Comparison of ENCODE assay signal across 14 cellular contexts in the genomic region with DNA sequence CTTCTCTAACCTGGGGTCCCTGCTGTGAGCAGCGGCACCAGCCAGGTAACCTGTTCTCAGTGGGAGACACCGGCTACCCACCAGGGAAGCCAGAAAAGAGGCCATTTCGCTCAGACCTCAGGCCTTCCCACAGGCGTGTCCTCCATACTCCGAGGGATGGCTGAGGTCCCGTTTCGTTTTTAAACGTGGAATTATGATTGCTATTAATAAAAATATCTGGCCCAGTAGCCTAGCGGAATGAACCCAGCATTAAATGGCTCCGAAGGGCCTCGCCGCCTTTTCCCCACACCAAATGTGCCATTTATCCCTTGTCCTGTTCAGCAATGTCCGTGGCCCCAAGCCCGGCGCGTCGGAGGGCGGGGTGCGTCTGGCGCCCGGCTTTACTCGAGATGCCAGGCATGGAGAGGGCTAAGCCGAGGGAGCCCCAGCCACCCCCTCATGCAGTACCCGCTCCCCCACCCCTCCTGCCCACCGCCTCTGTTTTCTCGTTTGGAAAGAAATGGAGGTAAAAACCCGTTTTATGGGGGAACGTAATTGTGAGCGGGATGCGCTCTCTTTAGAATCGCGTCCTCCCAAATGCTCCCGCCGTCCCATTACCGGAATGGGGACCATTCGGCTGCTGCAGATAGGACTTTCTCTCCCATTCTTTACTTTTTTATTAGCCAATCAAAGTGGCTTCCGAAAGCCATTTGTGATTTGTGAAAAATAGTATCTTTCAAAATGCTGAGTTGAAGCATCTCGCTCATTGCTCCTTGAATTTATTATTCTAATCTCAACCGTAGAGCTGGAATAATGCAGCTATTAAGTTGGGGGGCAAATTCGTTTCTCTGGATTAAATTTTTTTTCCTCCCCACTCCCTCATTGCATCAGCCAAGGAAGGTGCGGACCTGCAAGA. TPM values are rescaled to one million over a fixed set of nuclear protein-coding genes. Genes with fewer than 3 reads are reported as not detected.
A peak's percentile ranks its signal among the peaks of the same experiment; 100 is the strongest.
DNase-seq lines count a peak whose midpoint lies in the region; ATAC-seq and TF ChIP-seq lines count a peak whose summit lies in the region.
"Had no signal": no experiment of that assay in that cellular context is flagged by ENCODE, and none has a peak within 500 bp of the region (broad histone marks: within the 10 kb centered on the region; RNA-seq: fewer than 3 reads in every experiment).

No MANE protein-coding gene starts in this region.

- peaks cover 47 to 59% of the 10 kb centered on the region in 2 donors for H3K27me3 Mint-ChIP-seq in natural killer cell treated with Interleukin-12 subunit alpha and Interleukin-12 subunit beta and Interleukin-15 and Interleukin-18, amount 100 ng/mL, for 72 hours

- no peaks in the 10 kb centered on the region for H3K36me3 Mint-ChIP-seq in natural killer cell treated with Interleukin-12 subunit alpha and Interleukin-12 subunit beta and Interleukin-15 and Interleukin-18, amount 100 ng/mL, for 72 hours

- TF ChIP-seq CTCF in A673 (conservative IDR thresholded peaks at IDR 0.05; ENCODE audit: low read depth, low read length): no peak
- no peak for TF ChIP-seq CTCF in HEK293 (tag by site-specific recombination; IDR thresholded peaks at IDR 0.05)
- no peak for TF ChIP-seq CTCF in coronary artery (IDR thresholded peaks at IDR 0.05)

- peaks cover 53% of the 10 kb centered on the region for H3K4me1 ChIP-seq in A673 (ENCODE audit: insufficient read depth, low read length, poor library complexity, severe bottlenecking)
- H3K4me1 ChIP-seq in HEK293 (ENCODE audit: control insufficient read depth, insufficient read depth, low read length): peaks cover 39% of the 10 kb centered on the region
- H3K4me1 ChIP-seq: BLaER1 had no signal

- H3K27ac Mint-ChIP-seq in natural killer cell treated with Interleukin-12 subunit alpha and Interleukin-12 subunit beta and Interleukin-15 and Interleukin-18, amount 100 ng/mL, for 72 hours: no peak overlapping the region

- DNase-seq in A673 (ENCODE audit: low spot score) (no peak), coronary artery (ENCODE audit: low spot score) (no peak), SK-N-DZ (ENCODE audit: low spot score) (no peak), hypothalamus (lab: John Stamatoyannopoulos, UW) (no peak), ecto neural progenitor cell (ENCODE audit: low spot score) (no peak)
- DNase-seq in natural killer cell treated with Interleukin-12 subunit alpha and Interleukin-12 subunit beta and Interleukin-15 and Interleukin-18, amount 100 ng/mL, for 72 hours (ENCODE audit: low spot score): no peak
- DNase-seq: GOT3, Kasumi-1, lower lobe of right lung, NCI-H1694 treated with DMSO at 0.1 percent for 48 hours, SHP77 had no signal

- BruUV-seq in A673 (replicated peaks; lab: Mats Ljungman, UMichigan): no TSS peak

- H3K27ac ChIP-seq in A673 (ENCODE audit: low read depth, low read length, poor library complexity, severe bottlenecking) (peak overlapping the region; percentile 64), HEK293 (ENCODE audit: extremely low read depth, low read depth, low read length) (peak overlapping the region; percentile 47), coronary artery (no peak overlapping the region)
- H3K27ac ChIP-seq: BLaER1, lower lobe of right lung had no signal

- no peaks in the 10 kb centered on the region for H3K9me3 Mint-ChIP-seq in natural killer cell treated with Interleukin-12 subunit alpha and Interleukin-12 subunit beta and Interleukin-15 and Interleukin-18, amount 100 ng/mL, for 72 hours

- intact Hi-C loops in A673 (cut with micrococcal nuclease; ENCODE audit: unreplicated experiment): no loop called here

- H3K4me1 Mint-ChIP-seq in natural killer cell treated with Interleukin-12 subunit alpha and Interleukin-12 subunit beta and Interleukin-15 and Interleukin-18, amount 100 ng/mL, for 72 hours (ENCODE audit: low read depth in 2 of 2): peaks cover 21 to 24% of the 10 kb centered on the region in 2 donors

- H3K36me3 ChIP-seq in A673 (ENCODE audit: insufficient read depth, low read length, poor library complexity, severe bottlenecking) (no peaks in the 10 kb centered on the region), HEK293 (ENCODE audit: control insufficient read depth in 2 of 2, insufficient read depth in 1 of 2, low read length in 2 of 2) (no peaks in the 10 kb centered on the region)
- H3K36me3 ChIP-seq: BLaER1, lower lobe of right lung had no signal

- peak overlapping the region; percentile 41 for H3K4me3 Mint-ChIP-seq in natural killer cell treated with Interleukin-12 subunit alpha and Interleukin-12 subunit beta and Interleukin-15 and Interleukin-18, amount 100 ng/mL, for 72 hours

- H3K9me3 ChIP-seq in A673 (ENCODE audit: low read depth, low read length, poor library complexity, severe bottlenecking) (no peaks in the 10 kb centered on the region), HEK293 (ENCODE audit: control insufficient read depth, insufficient read depth, low read depth, low read length) (no peaks in the 10 kb centered on the region)
- H3K9me3 ChIP-seq: BLaER1, lower lobe of right lung had no signal

- ATAC-seq in natural killer cell treated with Interleukin-12 subunit alpha and Interleukin-12 subunit beta and Interleukin-15 and Interleukin-18, amount 100 ng/mL, for 72 hours: no peak
- ATAC-seq in HG02870 (IDR thresholded peaks at IDR 0.05; ENCODE audit: unreplicated experiment): no peak
- ATAC-seq: lower lobe of right lung had no signal

- POLR2A ChIA-PET in A673 (lab: Charles Lee; ENCODE audit: low non-redundant PET) (no interaction called here), HEK293 (lab: Yijun Ruan, JAX) (no interaction called here)

- H3K27me3 ChIP-seq in A673 (replicated peaks; ENCODE audit: insufficient read depth, low read depth, low read length, poor library complexity): no peaks in the 10 kb centered on the region

- CTCF ChIA-PET in A673 (lab: Charles Lee) (interaction anchor here (1.7 kb wide), 1 partner anchor 18 kb away, joined by 6 read pairs; a partner anchor contains a TSS), HEK293 (lab: Yijun Ruan, JAX) (interaction anchor here (0.8 to 3.8 kb wide), 6 partner anchors 14 to 200 kb away, joined by 3 to 23 read pairs (median 4); a partner anchor contains a TSS)

- peak overlapping the region; percentile 24 for H3K4me3 ChIP-seq in A673 (ENCODE audit: low read depth, low read length, poor library complexity, severe bottlenecking)
- no peak overlapping the region for H3K4me3 ChIP-seq in HEK293 (ENCODE audit: low read depth, low read length)
- peak overlapping the region; percentile 48 for H3K4me3 ChIP-seq in coronary artery
- H3K4me3 ChIP-seq: BLaER1, lower lobe of right lung had no signal

TF ChIP-seq in HEK293, 187 proteins besides CTCF, POLR2A, EP300 and RAD21 (continues in another document):
- TF ChIP-seq GLIS1 (tag by site-specific recombination; IDR thresholded peaks at IDR 0.05) (no peak), YY1 (tag by site-specific recombination; IDR thresholded peaks at IDR 0.05) (0 out of 2 replicates have a peak, but pooled peaks have one; percentile 16), WT1 (tag by site-specific recombination; IDR thresholded peaks at IDR 0.05) (no peak), IKZF3 (tag by site-specific recombination; IDR thresholded peaks at IDR 0.05) (peak; percentile 43; the same call in 1 of the 2 replicates)
- TF ChIP-seq, protein P1, sequence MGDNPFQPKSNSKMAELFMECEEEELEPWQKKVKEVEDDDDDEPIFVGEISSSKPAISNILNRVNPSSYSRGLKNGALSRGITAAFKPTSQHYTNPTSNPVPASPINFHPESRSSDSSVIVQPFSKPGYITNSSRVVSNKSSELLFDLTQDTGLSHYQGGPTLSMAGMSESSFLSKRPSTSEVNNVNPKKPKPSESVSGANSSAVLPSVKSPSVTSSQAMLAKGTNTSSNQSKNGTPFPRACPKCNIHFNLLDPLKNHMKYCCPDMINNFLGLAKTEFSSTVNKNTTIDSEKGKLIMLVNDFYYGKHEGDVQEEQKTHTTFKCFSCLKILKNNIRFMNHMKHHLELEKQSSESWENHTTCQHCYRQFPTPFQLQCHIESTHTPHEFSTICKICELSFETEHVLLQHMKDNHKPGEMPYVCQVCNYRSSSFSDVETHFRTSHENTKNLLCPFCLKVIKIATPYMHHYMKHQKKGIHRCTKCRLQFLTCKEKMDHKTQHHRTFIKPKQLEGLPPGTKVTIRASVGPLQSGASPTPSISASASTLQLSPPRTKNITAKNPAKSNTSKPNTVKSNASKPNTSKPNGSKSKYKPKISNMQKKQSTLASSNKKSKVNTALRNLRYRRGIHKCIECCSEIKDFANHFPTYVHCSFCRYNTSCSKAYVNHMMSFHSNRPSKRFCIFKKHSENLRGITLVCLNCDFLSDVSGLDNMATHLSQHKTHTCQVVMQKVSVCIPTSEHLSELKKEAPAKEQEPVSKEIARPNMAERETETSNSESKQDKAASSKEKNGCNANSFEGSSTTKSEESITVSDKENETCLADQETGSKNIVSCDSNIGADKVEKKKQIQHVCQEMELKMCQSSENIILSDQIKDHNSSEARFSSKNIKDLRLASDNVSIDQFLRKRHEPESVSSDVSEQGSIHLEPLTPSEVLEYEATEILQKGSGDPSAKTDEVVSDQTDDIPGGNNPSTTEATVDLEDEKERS (tag by site-specific recombination; IDR thresholded peaks at IDR 0.05): no peak

RNA-seq across cellular contexts. Expression of a gene that starts 5.8 kb away (rescaled TPM):
- 10.9 and 11.1 TPM in 2 replicates for total RNA-seq in A673 (2021)
- total RNA-seq in natural killer cell treated with Interleukin-12 subunit alpha and Interleukin-12 subunit beta and Interleukin-15 and Interleukin-18, amount 100 ng/mL, for 72 hours: not detected
- polyA plus RNA-seq in SK-N-DZ (2014; cell fraction: cytosol; rRNA removed): not detected in 2 replicates
- not detected in 2 replicates for polyA plus RNA-seq in SK-N-DZ (2014; cell fraction: nucleus; rRNA removed)
- total RNA-seq: lower lobe of right lung had no signal

RNA-seq across cellular contexts. Expression of a gene that starts 13.7 kb away (rescaled TPM):
- total RNA-seq in A673 (2021): 20.8 and 22.3 TPM in 2 replicates
- not detected for total RNA-seq in natural killer cell treated with Interleukin-12 subunit alpha and Interleukin-12 subunit beta and Interleukin-15 and Interleukin-18, amount 100 ng/mL, for 72 hours
- 0.68 and 0.74 TPM in 2 replicates for polyA plus RNA-seq in SK-N-DZ (2014; cell fraction: cytosol; rRNA removed)
- polyA plus RNA-seq in SK-N-DZ (2014; cell fraction: nucleus; rRNA removed): 0.87 TPM in 1 of 2 replicates, not detected in the other

RNA-seq across cellular contexts. Expression of a gene that starts 14.6 kb away (rescaled TPM):
- 21.1 and 22.3 TPM in 2 replicates for total RNA-seq in A673 (2021)
- not detected for total RNA-seq in natural killer cell treated with Interleukin-12 subunit alpha and Interleukin-12 subunit beta and Interleukin-15 and Interleukin-18, amount 100 ng/mL, for 72 hours
- 1.4 TPM in 1 of 2 replicates, not detected in the other for polyA plus RNA-seq in SK-N-DZ (2014; cell fraction: cytosol; rRNA removed)
- polyA plus RNA-seq in SK-N-DZ (2014; cell fraction: nucleus; rRNA removed): 0.25 TPM in 1 of 2 replicates, not detected in the other
- total RNA-seq: lower lobe of right lung had no signal

RNA-seq across cellular contexts. Expression of a gene that starts 18.3 kb away (rescaled TPM):
- 1.6 and 1.9 TPM in 2 replicates for total RNA-seq in A673 (2021)
- total RNA-seq in natural killer cell treated with Interleukin-12 subunit alpha and Interleukin-12 subunit beta and Interleukin-15 and Interleukin-18, amount 100 ng/mL, for 72 hours: not detected
- polyA plus RNA-seq in SK-N-DZ (2014; cell fraction: cytosol; rRNA removed): 1.6 TPM in 1 of 2 replicates, not detected in the other
- 0.09 TPM in 1 of 2 replicates, not detected in the other for polyA plus RNA-seq in SK-N-DZ (2014; cell fraction: nucleus; rRNA removed)
- total RNA-seq: lower lobe of right lung had no signal

RNA-seq across cellular contexts. Expression of a gene that starts 29.6 kb away (rescaled TPM):
- total RNA-seq in A673 (2021): 27.8 and 30.4 TPM in 2 replicates
- total RNA-seq in natural killer cell treated with Interleukin-12 subunit alpha and Interleukin-12 subunit beta and Interleukin-15 and Interleukin-18, amount 100 ng/mL, for 72 hours: not detected
- not detected in 2 replicates for polyA plus RNA-seq in SK-N-DZ (2014; cell fraction: cytosol; rRNA removed)
- not detected in 2 replicates for polyA plus RNA-seq in SK-N-DZ (2014; cell fraction: nucleus; rRNA removed)
- total RNA-seq: lower lobe of right lung had no signal

Comparison
In these comparisons a context has a peak if more than half of its experiments do, and no peak if none do; other contexts are left out.
1. H3K27ac ChIP-seq: peak in A673 (single experiment) and HEK293 (single experiment); none in coronary artery (0 of 2).
2. RNA of a gene that starts 5.8 kb away (total RNA-seq): 10.9 to 11.1 TPM in A673; not detected in natural killer cell treated with Interleukin-12 subunit alpha and Interleukin-12 subunit beta and Interleukin-15 and Interleukin-18, amount 100 ng/mL, for 72 hours; every median in the first group is over 10 times any median in the second.
3. RNA of a gene that starts 13.7 kb away (total RNA-seq): 20.8 to 22.3 TPM in A673; not detected in natural killer cell treated with Interleukin-12 subunit alpha and Interleukin-12 subunit beta and Interleukin-15 and Interleukin-18, amount 100 ng/mL, for 72 hours; every median in the first group is over 10 times any median in the second.
4. RNA of a gene that starts 14.6 kb away (total RNA-seq): 21.1 to 22.3 TPM in A673; not detected in natural killer cell treated with Interleukin-12 subunit alpha and Interleukin-12 subunit beta and Interleukin-15 and Interleukin-18, amount 100 ng/mL, for 72 hours; every median in the first group is over 10 times any median in the second.